ENCODE assay signal across 1 cellular context in the genomic region with DNA sequence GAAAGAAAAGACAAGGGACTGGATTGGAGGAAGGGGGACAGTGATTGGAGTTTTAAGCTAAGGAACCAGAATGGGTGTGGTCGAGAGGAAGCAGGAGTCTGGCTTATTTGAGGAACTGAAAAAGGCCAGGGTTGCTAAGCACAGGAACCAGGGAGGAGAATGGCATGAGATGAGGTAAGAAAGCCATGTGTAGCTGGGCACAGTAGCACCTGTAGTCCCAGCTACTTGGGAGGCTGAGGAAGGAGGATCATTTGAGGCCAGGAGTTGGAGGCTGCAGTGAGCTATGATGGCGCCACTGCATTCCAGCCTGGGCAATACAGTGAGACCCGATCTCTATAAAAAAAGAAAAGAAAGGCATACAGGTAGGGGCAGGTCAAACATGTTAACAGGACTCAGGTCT.
TF ChIP-seq lines count a peak whose summit lies in the region.

No MANE protein-coding gene starts in this region.

TF ChIP-seq in GM12878, 131 proteins besides CTCF, POLR2A, EP300 and RAD21 (continued from another document):
- TF ChIP-seq, protein P1, sequence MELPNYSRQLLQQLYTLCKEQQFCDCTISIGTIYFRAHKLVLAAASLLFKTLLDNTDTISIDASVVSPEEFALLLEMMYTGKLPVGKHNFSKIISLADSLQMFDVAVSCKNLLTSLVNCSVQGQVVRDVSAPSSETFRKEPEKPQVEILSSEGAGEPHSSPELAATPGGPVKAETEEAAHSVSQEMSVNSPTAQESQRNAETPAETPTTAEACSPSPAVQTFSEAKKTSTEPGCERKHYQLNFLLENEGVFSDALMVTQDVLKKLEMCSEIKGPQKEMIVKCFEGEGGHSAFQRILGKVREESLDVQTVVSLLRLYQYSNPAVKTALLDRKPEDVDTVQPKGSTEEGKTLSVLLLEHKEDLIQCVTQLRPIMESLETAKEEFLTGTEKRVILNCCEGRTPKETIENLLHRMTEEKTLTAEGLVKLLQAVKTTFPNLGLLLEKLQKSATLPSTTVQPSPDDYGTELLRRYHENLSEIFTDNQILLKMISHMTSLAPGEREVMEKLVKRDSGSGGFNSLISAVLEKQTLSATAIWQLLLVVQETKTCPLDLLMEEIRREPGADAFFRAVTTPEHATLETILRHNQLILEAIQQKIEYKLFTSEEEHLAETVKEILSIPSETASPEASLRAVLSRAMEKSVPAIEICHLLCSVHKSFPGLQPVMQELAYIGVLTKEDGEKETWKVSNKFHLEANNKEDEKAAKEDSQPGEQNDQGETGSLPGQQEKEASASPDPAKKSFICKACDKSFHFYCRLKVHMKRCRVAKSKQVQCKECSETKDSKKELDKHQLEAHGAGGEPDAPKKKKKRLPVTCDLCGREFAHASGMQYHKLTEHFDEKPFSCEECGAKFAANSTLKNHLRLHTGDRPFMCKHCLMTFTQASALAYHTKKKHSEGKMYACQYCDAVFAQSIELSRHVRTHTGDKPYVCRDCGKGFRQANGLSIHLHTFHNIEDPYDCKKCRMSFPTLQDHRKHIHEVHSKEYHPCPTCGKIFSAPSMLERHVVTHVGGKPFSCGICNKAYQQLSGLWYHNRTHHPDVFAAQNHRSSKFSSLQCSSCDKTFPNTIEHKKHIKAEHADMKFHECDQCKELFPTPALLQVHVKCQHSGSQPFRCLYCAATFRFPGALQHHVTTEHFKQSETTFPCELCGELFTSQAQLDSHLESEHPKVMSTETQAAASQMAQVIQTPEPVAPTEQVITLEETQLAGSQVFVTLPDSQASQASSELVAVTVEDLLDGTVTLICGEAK (IDR thresholded peaks at IDR 0.05; ENCODE audit: borderline replicate concordance): no peak
- no peak for TF ChIP-seq IRF5 (IDR thresholded peaks at IDR 0.05; ENCODE audit: borderline replicate concordance)
- no peak for TF ChIP-seq RB1 (IDR thresholded peaks at IDR 0.05; ENCODE audit: borderline replicate concordance)
- TF ChIP-seq ETV6 (conservative IDR thresholded peaks at IDR 0.05 in 1 of 2, IDR thresholded peaks at IDR 0.05 in 1 of 2; ENCODE audit: borderline replicate concordance in 1 of 2, low read depth in 1 of 2): no peak
- no peak for TF ChIP-seq POLR2AphosphoS2 (IDR thresholded peaks at IDR 0.05; ENCODE audit: low read depth, low read length)
- TF ChIP-seq CEBPZ (IDR thresholded peaks at IDR 0.05; ENCODE audit: low read depth, low read length): no peak
- no peak for TF ChIP-seq JUND (IDR thresholded peaks at IDR 0.05; ENCODE audit: low read depth, low read length)
- no peak for TF ChIP-seq JUNB (IDR thresholded peaks at IDR 0.05)
- no peak for TF ChIP-seq E2F8 (IDR thresholded peaks at IDR 0.05; ENCODE audit: low read depth, partially characterized antibody)
TF ChIP-seq in GM12878: peak in this region for 8.
